In the genomic region with DNA sequence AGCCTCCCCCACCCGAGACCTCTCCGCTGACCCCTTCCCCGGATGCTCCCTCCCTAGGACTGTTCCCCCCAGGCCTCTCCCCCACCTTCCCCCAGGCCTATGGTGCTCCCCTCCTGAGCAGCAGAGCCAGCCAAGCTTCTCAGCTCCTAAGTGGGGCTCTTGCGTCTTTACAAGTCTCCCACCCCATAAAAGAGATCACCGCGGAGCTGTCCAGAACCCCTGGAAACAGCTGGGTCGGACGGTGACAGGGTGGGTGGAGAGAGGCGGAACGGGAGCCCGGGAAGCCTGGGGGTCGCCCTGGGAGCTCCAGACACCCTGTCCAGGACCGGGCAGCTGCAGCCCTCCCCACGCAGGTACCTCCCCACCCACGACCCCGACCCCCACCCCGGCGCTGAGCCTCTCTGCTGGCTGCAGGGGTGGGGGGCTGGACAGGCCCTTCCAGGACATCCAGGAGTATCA, we compare ENCODE assay signal across 9 cellular contexts.
DNase-seq lines count a peak whose midpoint lies in the region; ATAC-seq, FAIRE-seq and TF ChIP-seq lines count a peak whose summit lies in the region.
"Had no signal": no experiment of that assay in that cellular context is flagged by ENCODE, and none has a peak within 500 bp of the region (broad histone marks: within the 10 kb centered on the region; RNA-seq: fewer than 3 reads in every experiment).

No MANE protein-coding gene starts in this region.

- no peak for TF ChIP-seq CTCF in activated B cell treated with CpG ODN at 0.5 μM for 24 hours (IDR thresholded peaks at IDR 0.05)
- no peak for TF ChIP-seq CTCF in Calu3 (IDR thresholded peaks at IDR 0.05; ENCODE audit: unreplicated experiment)

- peak overlapping the region in 6 of 7 experiments; percentile 18 to 44 (median 26) for H3K4me3 ChIP-seq in skin epidermis

- POLR2A ChIA-PET in activated B cell treated with CpG ODN at 0.5 μM for 24 hours (lab: Charles Lee): interaction anchor here (0.5 kb wide), 1 partner anchor 520 kb away, joined by 5 read pairs; the partner anchor contains the start of gene TRIM11

- ATAC-seq in activated B cell treated with CpG ODN at 0.5 μM for 24 hours (ENCODE audit: low read depth) (no peak), GM19324 (IDR thresholded peaks at IDR 0.05; ENCODE audit: low FRiP score, unreplicated experiment) (no peak)

- peak overlapping the region in 18 of 21 experiments; percentile 33 to 87 (median 74) for H3K27ac ChIP-seq in skin epidermis

- intact Hi-C loops in activated B cell treated with CpG ODN at 0.5 μM for 24 hours (cut with micrococcal nuclease): no loop called here
- intact Hi-C loops in Calu3 (cut with micrococcal nuclease; ENCODE audit: unreplicated experiment): no loop called here

- peaks cover 5% of the 10 kb centered on the region for H3K4me1 Mint-ChIP-seq in activated B cell treated with CpG ODN at 0.5 μM for 24 hours
- peaks cover 7% of the 10 kb centered on the region for H3K4me1 Mint-ChIP-seq in Calu3 (ENCODE audit: low read depth, unreplicated experiment)

- CTCF ChIA-PET in activated B cell treated with CpG ODN at 0.5 μM for 24 hours (lab: Charles Lee): no interaction called here
- CTCF ChIA-PET in Calu3 (lab: Charles Lee): interaction anchor here (0.6 kb wide), 1 partner anchor 338 kb away, joined by 6 read pairs; no protein-coding TSS in a partner anchor

- H3K9me3 Mint-ChIP-seq in activated B cell treated with CpG ODN at 0.5 μM for 24 hours: no peaks in the 10 kb centered on the region
- H3K9me3 Mint-ChIP-seq in Calu3 (ENCODE audit: low read depth, unreplicated experiment): no peaks in the 10 kb centered on the region

- H3K36me3 Mint-ChIP-seq in activated B cell treated with CpG ODN at 0.5 μM for 24 hours (ENCODE audit: low read depth) (no peaks in the 10 kb centered on the region), Calu3 (ENCODE audit: insufficient read depth, unreplicated experiment) (no peaks in the 10 kb centered on the region)

- no peak for TF ChIP-seq POLR2A in GM12891 (IDR thresholded peaks at IDR 0.05; ENCODE audit: low read depth, low read length)

- no TSS peak for BruUV-seq in Calu3 (replicated peaks; lab: Mats Ljungman, UMichigan)

- DNase-seq in GM12891 (ENCODE audit: insufficient read length, low spot score): peak; percentile 20
- DNase-seq in activated B cell treated with CpG ODN at 0.5 μM for 24 hours: peak; percentile 12
- peak; percentile 55 for DNase-seq in iPS-NIHi11 (ENCODE audit: low spot score)
- DNase-seq in Calu3: no peak
- DNase-seq in SHP77 treated with DMSO at 0.1 percent for 48 hours (lab: John Stamatoyannopoulos, UW): no peak
- DNase-seq in NCI-H1417 (lab: John Stamatoyannopoulos, UW): no peak
- DNase-seq: activated gamma-delta T cell treated with Interleukin-2 at 50 U/mL for 16 hours had no signal

- no peak overlapping the region for H3K27ac Mint-ChIP-seq in activated B cell treated with CpG ODN at 0.5 μM for 24 hours
- no peak overlapping the region for H3K27ac Mint-ChIP-seq in Calu3 (ENCODE audit: unreplicated experiment)

- FAIRE-seq in GM12891 (lab: Jason Lieb, UNC): no peak

- H3K27me3 Mint-ChIP-seq in activated B cell treated with CpG ODN at 0.5 μM for 24 hours: no peaks in the 10 kb centered on the region
- no peaks in the 10 kb centered on the region for H3K27me3 Mint-ChIP-seq in Calu3 (ENCODE audit: unreplicated experiment)

- H3K4me3 Mint-ChIP-seq in activated B cell treated with CpG ODN at 0.5 μM for 24 hours (peak overlapping the region; percentile 24), Calu3 (ENCODE audit: low read depth, unreplicated experiment) (no peak overlapping the region)

TF ChIP-seq in GM12891, 5 proteins besides CTCF, POLR2A, EP300 and RAD21:
- TF ChIP-seq SPI1 (IDR thresholded peaks at IDR 0.05; ENCODE audit: low read depth, low read length) (no peak), POU2F2 (IDR thresholded peaks at IDR 0.05; ENCODE audit: low read depth, low read length) (no peak), TAF1 (IDR thresholded peaks at IDR 0.05; ENCODE audit: low read depth, low read length) (no peak), PAX5 (IDR thresholded peaks at IDR 0.05; ENCODE audit: insufficient read depth, low read length, severe bottlenecking) (no peak), POLR2AphosphoS5 (IDR thresholded peaks at IDR 0.05; ENCODE audit: low read depth, low read length) (no peak)

Comparison
In these comparisons a context has a peak if more than half of its experiments do, and no peak if none do; other contexts are left out.
1. DNase-seq: peak in GM12891 (single experiment), activated B cell treated with CpG ODN at 0.5 μM for 24 hours (single experiment) and iPS-NIHi11 (single experiment); none in Calu3 (single experiment), SHP77 treated with DMSO at 0.1 percent for 48 hours (single experiment) and NCI-H1417 (0 of 3).